In genomic region chr2:221874444-221874843, GRCh38 we compare ENCODE assay signal across 9 cellular contexts.
"Had no signal": no experiment of that assay in that cellular context is flagged by ENCODE, and none has a peak within 500 bp of the region (broad histone marks: within the 10 kb centered on the region; RNA-seq: fewer than 3 reads in every experiment).

No MANE protein-coding gene starts in this region.

- H3K27ac ChIP-seq: GM23248, HL-60 had no signal

- H3K4me3 ChIP-seq: GM23248, HAP-1 had no signal

- H3K9ac ChIP-seq: GM23248 had no signal

- H3K9me3 ChIP-seq: HAP-1 had no signal

- H3K36me3 ChIP-seq: HAP-1 had no signal

- DNase-seq: GM23248, GOT3, H7, HFFc6, KBM-7 had no signal

- H2AFZ ChIP-seq: GM23248 had no signal

- ATAC-seq: HCT116, HepG2 had no signal
